Comparison of ENCODE assay signal across 9 cellular contexts in genomic region chr4:111283066-111283677, GRCh38.
DNase-seq lines count a peak whose midpoint lies in the region; ATAC-seq and TF ChIP-seq lines count a peak whose summit lies in the region.
"Had no signal": no experiment of that assay in that cellular context is flagged by ENCODE, and none has a peak within 500 bp of the region (broad histone marks: within the 10 kb centered on the region; RNA-seq: fewer than 3 reads in every experiment).

No MANE protein-coding gene starts in this region.

- peak; percentile 87 to 89 for TF ChIP-seq CTCF in GM23338 (conservative IDR thresholded peaks at IDR 0.05; ENCODE audit: low read depth in 2 of 2)

- H3K27me3 ChIP-seq in GM23338 (ENCODE audit: insufficient read depth), result no peaks in the 10 kb centered on the region

- no peaks in the 10 kb centered on the region for H3K4me1 ChIP-seq in GM23338 (ENCODE audit: insufficient read depth)

- H3F3A ChIP-seq in GM23338 (replicated peaks; ENCODE audit: low read depth), result no peaks in the 10 kb centered on the region

- H3K36me3 Mint-ChIP-seq in GM23338 (ENCODE audit: low read depth), result no peaks in the 10 kb centered on the region

- DNase-seq in DMS 273 (lab: John Stamatoyannopoulos, UW; ENCODE audit: unreplicated experiment) (peak; percentile 61), DMS 273 treated with DMSO at 0.1 percent for 48 hours (lab: John Stamatoyannopoulos, UW) (no peak), GM23338 (ENCODE audit: low spot score) (peak; percentile 75), NCI-H1694 (lab: John Stamatoyannopoulos, UW) (peak; percentile 13), germinal center (ENCODE audit: low spot score) (peak; percentile 40), pulmonary artery endothelial cell (ENCODE audit: low read depth, low spot score) (peak; percentile 1), NCI-H2029 treated with DMSO at 0.1 percent for 48 hours (lab: John Stamatoyannopoulos, UW) (no peak)
- peak; percentile 57 for DNase-seq in activated CD8-positive, alpha-beta memory T cell treated with anti-CD3 and anti-CD28 coated beads for 24 hours

- H3K27ac ChIP-seq in GM23338 (ENCODE audit: low read depth), result no peak overlapping the region

- H3K36me3 ChIP-seq in GM23338 (ENCODE audit: insufficient read depth), result no peaks in the 10 kb centered on the region

- H3K4me3 Mint-ChIP-seq in GM23338, result no peak overlapping the region
- H3K4me3 Mint-ChIP-seq: dendritic cell treated with granulocyte-macrophage colony-stimulating factor and Interleukin-4, amounts not matched to agents 40 ng/mL and 50 ng/mL, for 4 days had no signal

- no peak overlapping the region for H3K4me3 ChIP-seq in GM23338

- no peaks in the 10 kb centered on the region for H3K9me2 ChIP-seq in GM23338 (ENCODE audit: insufficient read depth)

- no peaks in the 10 kb centered on the region for H4K20me1 ChIP-seq in GM23338 (replicated peaks; ENCODE audit: insufficient read depth)

- no peaks in the 10 kb centered on the region for H3K27me3 Mint-ChIP-seq in GM23338 (ENCODE audit: insufficient read depth, low read depth, poor library complexity)

- no peak overlapping the region for H3K27ac Mint-ChIP-seq in GM23338
- H3K27ac Mint-ChIP-seq: dendritic cell treated with granulocyte-macrophage colony-stimulating factor and Interleukin-4, amounts not matched to agents 40 ng/mL and 50 ng/mL, for 4 days had no signal

- ATAC-seq in GM23338, result no peak

- no peaks in the 10 kb centered on the region for H3K4me1 Mint-ChIP-seq in GM23338

- H2AFZ ChIP-seq in GM23338, result no peak overlapping the region

- no peaks in the 10 kb centered on the region for H3K9me3 Mint-ChIP-seq in GM23338
- H3K9me3 Mint-ChIP-seq: dendritic cell treated with granulocyte-macrophage colony-stimulating factor and Interleukin-4, amounts not matched to agents 40 ng/mL and 50 ng/mL, for 4 days had no signal

- no peak overlapping the region for H3K4me2 ChIP-seq in GM23338

- no peaks in the 10 kb centered on the region for H3K79me2 ChIP-seq in GM23338 (replicated peaks; ENCODE audit: insufficient read depth)

TF ChIP-seq in GM23338, 12 proteins besides CTCF, POLR2A, EP300 and RAD21:
- TF ChIP-seq REST (IDR thresholded peaks at IDR 0.05; ENCODE audit: unreplicated experiment) (no peak), EZH2 (IDR thresholded peaks at IDR 0.05; ENCODE audit: low read depth, unreplicated experiment) (no peak), ZNF462 (CRISPR knock-in tag; IDR thresholded peaks at IDR 0.05) (no peak), JUNB (IDR thresholded peaks at IDR 0.05; ENCODE audit: unreplicated experiment) (no peak), CREB1 (CRISPR knock-in tag; IDR thresholded peaks at IDR 0.05; ENCODE audit: low read depth) (no peak), ZNF331 (CRISPR knock-in tag; IDR thresholded peaks at IDR 0.05; ENCODE audit: low read depth) (no peak), NANOG (IDR thresholded peaks at IDR 0.05; ENCODE audit: borderline replicate concordance) (no peak), ZNF114 (CRISPR knock-in tag; IDR thresholded peaks at IDR 0.05) (no peak), EZH2phosphoT487 (IDR thresholded peaks at IDR 0.05; ENCODE audit: unreplicated experiment) (no peak), STAT1 (IDR thresholded peaks at IDR 0.05; ENCODE audit: unreplicated experiment) (no peak), POLR2AphosphoS5 (IDR thresholded peaks at IDR 0.05; ENCODE audit: low read depth) (no peak), ETS1 (IDR thresholded peaks at IDR 0.05) (no peak)

Comparison
In these comparisons a context has a peak if more than half of its experiments do, and no peak if none do; other contexts are left out.
1. DNase-seq: peak in DMS 273 (single experiment), GM23338 (single experiment), NCI-H1694 (single experiment), activated CD8-positive, alpha-beta memory T cell treated with anti-CD3 and anti-CD28 coated beads for 24 hours (single experiment), germinal center (single experiment) and pulmonary artery endothelial cell (single experiment); none in DMS 273 treated with DMSO at 0.1 percent for 48 hours (single experiment) and NCI-H2029 treated with DMSO at 0.1 percent for 48 hours (single experiment).